ENCODE assay signal across 18 cellular contexts in genomic region chr1:9071554-9072235, GRCh38. TPM values are rescaled to one million over a fixed set of nuclear protein-coding genes. Genes with fewer than 3 reads are reported as not detected.
DNase-seq lines count a peak whose midpoint lies in the region; ATAC-seq and TF ChIP-seq lines count a peak whose summit lies in the region.
"Had no signal": no experiment of that assay in that cellular context is flagged by ENCODE, and none has a peak within 500 bp of the region (broad histone marks: within the 10 kb centered on the region; RNA-seq: fewer than 3 reads in every experiment).

No MANE protein-coding gene starts in this region.

- no peak overlapping the region for H2AFZ ChIP-seq in GM23338

- peak; percentile 48 for DNase-seq in GM23338 (ENCODE audit: low spot score)
- DNase-seq in dermis blood vessel endothelial cell, result peak; percentile 17
- peak in 1 of 2 donors; percentile 75 for DNase-seq in left lung
- DNase-seq in testis, result no peak
- no peak for DNase-seq in immature natural killer cell
- DNase-seq: Caco-2, KG1, NCI-H1048, NCI-H226, NCI-H526 treated with DMSO at 0.1 percent for 48 hours, SK-N-SH had no signal

- H3K27me3 Mint-ChIP-seq in GM23338 (ENCODE audit: insufficient read depth, low read depth, poor library complexity) (peaks cover 10% of the 10 kb centered on the region), immature natural killer cell (ENCODE audit: low read depth in 3 of 3) (peaks cover 0 to 10% (median 5%) of the 10 kb centered on the region in 3 donors)

- intact Hi-C loops in left lung (cut with DNase I) (no loop called here), testis (cut with DNase I; ENCODE audit: low total_unique reads) (no loop called here)

- H3K27ac Mint-ChIP-seq in GM23338, result no peak overlapping the region
- H3K27ac Mint-ChIP-seq in immature natural killer cell, result no peak overlapping the region

- H3F3A ChIP-seq in GM23338 (replicated peaks; ENCODE audit: low read depth), result no peaks in the 10 kb centered on the region

- no peak for TF ChIP-seq POLR2A in testis (IDR thresholded peaks at IDR 0.05)

- no peaks in the 10 kb centered on the region for H3K9me2 ChIP-seq in GM23338 (ENCODE audit: insufficient read depth)
- H3K9me2 ChIP-seq: SK-N-SH had no signal

- peak; percentile 73 for ATAC-seq in GM23338
- ATAC-seq in left lung, result peak; percentile 37
- no peak for ATAC-seq in GM19452 (IDR thresholded peaks at IDR 0.05; ENCODE audit: unreplicated experiment)
- no peak for ATAC-seq in HG03342 (IDR thresholded peaks at IDR 0.05; ENCODE audit: unreplicated experiment)
- ATAC-seq: Panc1, Right ventricle myocardium inferior had no signal

- no peaks in the 10 kb centered on the region for H4K20me1 ChIP-seq in GM23338 (replicated peaks; ENCODE audit: insufficient read depth)

- H3K4me2 ChIP-seq in GM23338, result no peak overlapping the region
- H3K4me2 ChIP-seq: SK-N-SH had no signal

- 83% methylated on average over 47 of the region's 50 CpGs; no CpG with 5 or more reads in 1 of the 2 donors for WGBS in testis, 2 donors

- H3K9me3 Mint-ChIP-seq in GM23338 (no peaks in the 10 kb centered on the region), immature natural killer cell (no peaks in the 10 kb centered on the region)

- no peak for TF ChIP-seq CTCF in GM23338 (conservative IDR thresholded peaks at IDR 0.05; ENCODE audit: low read depth in 2 of 2)
- TF ChIP-seq CTCF in left lung (IDR thresholded peaks at IDR 0.05), result no peak
- TF ChIP-seq CTCF in testis (IDR thresholded peaks at IDR 0.05), result no peak

- H3K4me1 Mint-ChIP-seq in GM23338 (peaks cover 12% of the 10 kb centered on the region), immature natural killer cell (peaks cover 4 to 8% of the 10 kb centered on the region in 2 donors)

- no peak overlapping the region for H3K27ac ChIP-seq in GM23338 (ENCODE audit: low read depth)
- H3K27ac ChIP-seq in left lung, result no peak overlapping the region
- H3K27ac ChIP-seq in testis, result peak overlapping the region in 1 of 2 donors; percentile 19

- H3K79me2 ChIP-seq in GM23338 (replicated peaks; ENCODE audit: insufficient read depth), result no peaks in the 10 kb centered on the region

- H3K4me3 ChIP-seq in GM23338 (no peak overlapping the region), left lung (no peak overlapping the region), testis (peak overlapping the region; percentile 43 to 62)

- H3K9me3 ChIP-seq in left lung, result no peaks in the 10 kb centered on the region
- H3K9me3 ChIP-seq in testis, result no peaks in the 10 kb centered on the region
- H3K9me3 ChIP-seq: Caco-2, SK-N-SH had no signal

- H3K4me1 ChIP-seq in GM23338 (ENCODE audit: insufficient read depth) (no peaks in the 10 kb centered on the region), left lung (peaks cover 8 to 43% of the 10 kb centered on the region in 2 donors), testis (peaks cover 22% of the 10 kb centered on the region)

- H3K36me3 ChIP-seq in GM23338 (ENCODE audit: insufficient read depth) (no peaks in the 10 kb centered on the region), left lung (no peaks in the 10 kb centered on the region), testis (ENCODE audit: low read depth, missing control alignments) (no peaks in the 10 kb centered on the region)

- no peaks in the 10 kb centered on the region for H3K27me3 ChIP-seq in GM23338 (ENCODE audit: insufficient read depth)
- no peaks in the 10 kb centered on the region for H3K27me3 ChIP-seq in left lung
- H3K27me3 ChIP-seq in testis, result no peaks in the 10 kb centered on the region

- no peak overlapping the region for H3K4me3 Mint-ChIP-seq in GM23338
- H3K4me3 Mint-ChIP-seq in immature natural killer cell, result no peak overlapping the region
- H3K4me3 Mint-ChIP-seq: CD14-positive monocyte had no signal

- H3K36me3 Mint-ChIP-seq in GM23338 (ENCODE audit: low read depth) (no peaks in the 10 kb centered on the region), immature natural killer cell (no peaks in the 10 kb centered on the region)
- H3K36me3 Mint-ChIP-seq: CD14-positive monocyte had no signal

TF ChIP-seq in GM23338, 12 proteins besides CTCF, POLR2A, EP300 and RAD21 (continues in another document):
- TF ChIP-seq JUNB (IDR thresholded peaks at IDR 0.05; ENCODE audit: unreplicated experiment) (no peak), POLR2AphosphoS5 (IDR thresholded peaks at IDR 0.05; ENCODE audit: low read depth) (no peak), ZNF114 (CRISPR knock-in tag; IDR thresholded peaks at IDR 0.05) (no peak), EZH2 (IDR thresholded peaks at IDR 0.05; ENCODE audit: low read depth, unreplicated experiment) (no peak), CREB1 (CRISPR knock-in tag; IDR thresholded peaks at IDR 0.05; ENCODE audit: low read depth) (no peak), REST (IDR thresholded peaks at IDR 0.05; ENCODE audit: unreplicated experiment) (no peak), ETS1 (IDR thresholded peaks at IDR 0.05) (no peak), EZH2phosphoT487 (IDR thresholded peaks at IDR 0.05; ENCODE audit: unreplicated experiment) (no peak), NANOG (IDR thresholded peaks at IDR 0.05; ENCODE audit: borderline replicate concordance) (no peak), ZNF331 (CRISPR knock-in tag; IDR thresholded peaks at IDR 0.05; ENCODE audit: low read depth) (no peak)

RNA-seq across cellular contexts. Expression of gene SLC2A5, which starts 2.3 kb away (rescaled TPM):
- total RNA-seq in GM23338 (2014; rRNA removed; shearing (Covaris generic)), result 0.03 TPM in 1 of 2 replicates, not detected in the other
- polyA plus RNA-seq in GM23338 (2016; fragmentation: Nextera tagmentation; extraction: Ambion mirVana) (not detected in 2 replicates), testis (ENCODE audit: insufficient read depth, low read depth, low replicate concordance) (230 TPM), immature natural killer cell (under 1 TPM in 1 of 3 donors, not detected in 2; 0.07 TPM)
- total RNA-seq in dermis blood vessel endothelial cell (0.34 TPM in 1 of 2 replicates, not detected in the other), left lung (1 to 10 TPM; 1.4 to 1.6 TPM), testis (10 to 100 TPM; 74.1 to 90.5 TPM)

RNA-seq across cellular contexts. Expression of gene SLC2A7, which starts 45.5 kb away (rescaled TPM):
- not detected in 2 replicates for total RNA-seq in GM23338 (2014; rRNA removed; shearing (Covaris generic))
- polyA plus RNA-seq in GM23338 (2016; fragmentation: Nextera tagmentation; extraction: Ambion mirVana) (not detected in 2 replicates), testis (ENCODE audit: insufficient read depth, low read depth, low replicate concordance) (0.75 TPM), immature natural killer cell (not detected)
- total RNA-seq in dermis blood vessel endothelial cell (0.17 TPM in 1 of 2 replicates, not detected in the other), left lung (under 1 TPM in 1 of 2 donors, not detected in 1; 0.18 TPM), testis (1 to 10 TPM; 1.4 to 2.2 TPM)
- total RNA-seq: Caco-2, M059J, Right ventricle myocardium inferior had no signal
- polyA plus RNA-seq: AG04450, CD14-positive monocyte, SK-N-SH had no signal

RNA-seq across cellular contexts. Expression of gene GPR157, which starts 57.2 kb away (rescaled TPM):
- 3.9 and 4.2 TPM in 2 replicates for total RNA-seq in GM23338 (2014; rRNA removed; shearing (Covaris generic))
- polyA plus RNA-seq in GM23338 (2016; fragmentation: Nextera tagmentation; extraction: Ambion mirVana) (0.81 and 0.85 TPM in 2 replicates), testis (ENCODE audit: insufficient read depth, low read depth, low replicate concordance) (4.1 TPM), immature natural killer cell (under 1 TPM in 2 of 3 donors, not detected in 1; 0.36 to 0.41 TPM)
- total RNA-seq in dermis blood vessel endothelial cell (4.3 and 7.0 TPM in 2 replicates), left lung (10 to 100 TPM; 18.8 to 23.0 TPM), testis (10 to 100 TPM in 1 of 2 donors, 1 to 10 TPM in 1; 8.8 to 11.7 TPM)

Comparison
In these comparisons a context has a peak if more than half of its experiments do, and no peak if none do; other contexts are left out.
1. ATAC-seq: peak in GM23338 (single experiment) and left lung (single experiment); none in GM19452 (single experiment) and HG03342 (single experiment).
2. DNase-seq: peak in GM23338 (single experiment) and dermis blood vessel endothelial cell (single experiment); none in testis (single experiment) and immature natural killer cell (0 of 3).
3. H3K4me3 ChIP-seq: peak in testis (2 of 2); none in GM23338 (single experiment) and left lung (0 of 2).
4. RNA of gene SLC2A5, which starts 2.3 kb away (total RNA-seq): 74.1 to 90.5 TPM in testis; 1.4 to 1.6 TPM in left lung, 0.34 TPM in dermis blood vessel endothelial cell and 0.03 TPM in GM23338; every median in the first group is over 10 times any median in the second.